ENCODE assay signal across 21 cellular contexts in the genomic region with DNA sequence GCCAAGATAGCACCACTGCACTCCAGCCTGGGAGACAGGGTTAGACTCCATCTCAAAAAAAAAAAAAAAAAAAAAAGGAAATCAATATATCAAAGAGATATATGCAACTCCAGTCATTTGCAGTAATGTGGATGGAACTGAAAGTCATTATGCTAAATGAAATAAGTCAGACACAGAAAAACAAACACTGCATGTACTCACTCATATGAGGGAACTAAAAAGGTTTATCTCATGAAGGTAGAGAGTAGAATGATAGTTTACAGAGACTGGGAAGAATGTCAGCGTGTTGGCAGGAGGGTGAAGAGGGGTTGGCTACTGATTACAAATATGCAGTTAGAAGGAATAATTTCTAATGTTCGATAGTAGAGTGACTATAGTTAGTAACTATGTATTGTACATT. TPM values are rescaled to one million over a fixed set of nuclear protein-coding genes. Genes with fewer than 3 reads are reported as not detected.
"Had no signal": no experiment of that assay in that cellular context is flagged by ENCODE, and none has a peak within 500 bp of the region (broad histone marks: within the 10 kb centered on the region; RNA-seq: fewer than 3 reads in every experiment).

No MANE protein-coding gene starts in this region.

- H3K4me1 Mint-ChIP-seq: activated B cell treated with CpG ODN at 0.5 μM for 24 hours, memory B cell had no signal

- H3K9me3 ChIP-seq: left lung, suprapubic skin, vagina had no signal

- H3K4me1 ChIP-seq: left lung had no signal

- H3K27me3 ChIP-seq: left lung, suprapubic skin, vagina had no signal

- H3K36me3 ChIP-seq: left lung, suprapubic skin, vagina had no signal

- ATAC-seq: left lung had no signal

- H3K4me3 ChIP-seq: left lung, suprapubic skin, vagina had no signal

- DNase-seq: activated B cell treated with CpG ODN at 0.5 μM for 24 hours; activated CD4-positive, alpha-beta T cell treated with anti-CD3 and anti-CD28 coated beads, Interleukin-2, amount 10 ng/mL, durations not matched to agents 7 days and 5 days; amniotic stem cell; foreskin fibroblast; glutamatergic neuron; hypothalamus; left lung; occipital lobe; posterior cingulate gyrus; stimulated activated CD4-positive, alpha-beta T cell treated with anti-CD3 and anti-CD28 coated beads, Interleukin-12 subunit alpha, Interleukin-12 subunit beta, amount 100 ng/mL, for 4 hours; stimulated activated CD4-positive, alpha-beta T cell treated with anti-CD3 and anti-CD28 coated beads, Interleukin-1b, Interleukin-23, amount 100 ng/mL, for 48 hours; stimulated activated CD8-positive, alpha-beta memory T cell treated with anti-CD3 and anti-CD28 coated beads, Interleukin-4, amount 100 ng/mL, for 48 hours; stimulated activated naive CD4-positive, alpha-beta T cell treated with Interleukin-2 at 50 U/mL for 16 hours; T-helper 1 cell; T-helper 9 cell; trophoblast cell had no signal

- H3K27ac ChIP-seq: left lung, suprapubic skin, vagina had no signal

- H3K27ac Mint-ChIP-seq: activated B cell treated with CpG ODN at 0.5 μM for 24 hours; activated CD4-positive, alpha-beta T cell treated with anti-CD3 and anti-CD28 coated beads, Interleukin-2, amount 10 ng/mL, durations not matched to agents 7 days and 5 days; memory B cell had no signal

- H3K36me3 Mint-ChIP-seq: memory B cell had no signal

- H3K4me3 Mint-ChIP-seq: activated B cell treated with CpG ODN at 0.5 μM for 24 hours; activated CD4-positive, alpha-beta T cell treated with anti-CD3 and anti-CD28 coated beads, Interleukin-2, amount 10 ng/mL, durations not matched to agents 7 days and 5 days; memory B cell had no signal

- H3K27me3 Mint-ChIP-seq: activated CD4-positive, alpha-beta T cell treated with anti-CD3 and anti-CD28 coated beads, Interleukin-2, amount 10 ng/mL, durations not matched to agents 7 days and 5 days; memory B cell had no signal

RNA-seq across cellular contexts. Expression of a gene that starts 13.2 kb away (rescaled TPM):
- total RNA-seq: activated B cell treated with CpG ODN at 0.5 μM for 24 hours, dermis microvascular lymphatic vessel endothelial cell, occipital lobe, renal cortical epithelial cell had no signal

RNA-seq across cellular contexts. Expression of a gene that starts 38.0 kb away (rescaled TPM):
- total RNA-seq: dermis microvascular lymphatic vessel endothelial cell, renal cortical epithelial cell had no signal
